In genomic region chr15:52790166-52790708, GRCh38 we compare ENCODE assay signal across 8 cellular contexts. TPM values are rescaled to one million over a fixed set of nuclear protein-coding genes. Genes with fewer than 3 reads are reported as not detected.
A peak's percentile ranks its signal among the peaks of the same experiment; 100 is the strongest.
DNase-seq lines count a peak whose midpoint lies in the region; ATAC-seq and TF ChIP-seq lines count a peak whose summit lies in the region.

ONECUT1 (minus strand) TSS chr15:52790336; CDS start chr15:52789884, 452 bp downstream.

- H3K9me3 ChIP-seq in mucosa of rectum (ENCODE audit: control insufficient read depth in 2 of 2, low read length in 2 of 2) = no peaks in the 10 kb centered on the region

- H3K36me3 ChIP-seq in mucosa of rectum (ENCODE audit: control insufficient read depth in 2 of 2, insufficient read depth in 2 of 2, low read length in 2 of 2) = no peaks in the 10 kb centered on the region

- peaks cover 75% of the 10 kb centered on the region for H3K27me3 Mint-ChIP-seq in activated CD4-positive, alpha-beta T cell treated with anti-CD3 and anti-CD28 coated beads for 36 hours
- H3K27me3 Mint-ChIP-seq in endothelial cell (ENCODE audit: unreplicated experiment) = peaks cover 38% of the 10 kb centered on the region

- intact Hi-C loops in Right ventricle myocardium inferior (cut with DNase I) = no loop called here
- intact Hi-C loops in cardiac septum (cut with DNase I) = no loop called here
- intact Hi-C loops in activated CD4-positive, alpha-beta T cell treated with anti-CD3 and anti-CD28 coated beads for 36 hours (cut with DNase I, micrococcal nuclease) = loop anchor here in 1 of 2 experiments (2.0 kb wide), 1 partner anchor 15 kb away; no protein-coding TSS in a partner anchor

- DNase-seq in Right ventricle myocardium inferior (ENCODE audit: missing footprints) (no peak), cardiac septum (ENCODE audit: low spot score) (no peak), NCI-H1930 (lab: John Stamatoyannopoulos, UW) (peak; percentile 29 to 68), endothelial cell (ENCODE audit: low spot score) (peak; percentile 78), substantia nigra (lab: John Stamatoyannopoulos, UW) (peak in 31 of 49 donors; percentile 10 to 70 (median 33))
- DNase-seq in activated CD4-positive, alpha-beta T cell treated with anti-CD3 and anti-CD28 coated beads for 36 hours = peak; percentile 74

- POLR2A ChIA-PET in activated CD4-positive, alpha-beta T cell treated with anti-CD3 and anti-CD28 coated beads for 36 hours (lab: Charles Lee) = no interaction called here

- H3K27ac ChIP-seq in mucosa of rectum (ENCODE audit: low read depth in 2 of 2, low read length in 2 of 2) (no peak within 1 kb of the TSS), substantia nigra (ENCODE audit: low read depth, low read length, poor library complexity, severe bottlenecking) (no peak within 1 kb of the TSS)

- H3K27ac Mint-ChIP-seq in activated CD4-positive, alpha-beta T cell treated with anti-CD3 and anti-CD28 coated beads for 36 hours = no peak within 1 kb of the TSS
- peak within 1 kb of the TSS; percentile 48 for H3K27ac Mint-ChIP-seq in endothelial cell (ENCODE audit: unreplicated experiment)

- H3K9ac ChIP-seq in mucosa of rectum (ENCODE audit: low read depth in 1 of 2, low read length in 2 of 2) = peak within 1 kb of the TSS in 1 of 2 donors; percentile 17

- H3K4me1 Mint-ChIP-seq in activated CD4-positive, alpha-beta T cell treated with anti-CD3 and anti-CD28 coated beads for 36 hours = peaks cover 15% of the 10 kb centered on the region
- H3K4me1 Mint-ChIP-seq in endothelial cell (ENCODE audit: unreplicated experiment) = peaks cover 23% of the 10 kb centered on the region

- peak within 1 kb of the TSS; percentile 56 for H3K4me3 Mint-ChIP-seq in activated CD4-positive, alpha-beta T cell treated with anti-CD3 and anti-CD28 coated beads for 36 hours
- peak within 1 kb of the TSS; percentile 89 for H3K4me3 Mint-ChIP-seq in endothelial cell (ENCODE audit: unreplicated experiment)

- ATAC-seq in Right ventricle myocardium inferior (peak; percentile 71), HG02759 (IDR thresholded peaks at IDR 0.05; ENCODE audit: unreplicated experiment) (peak; percentile 90)
- ATAC-seq in activated CD4-positive, alpha-beta T cell treated with anti-CD3 and anti-CD28 coated beads for 36 hours = peak; percentile 70

- peaks cover 7 to 12% of the 10 kb centered on the region in 2 donors for H3K4me1 ChIP-seq in mucosa of rectum (ENCODE audit: control insufficient read depth in 2 of 2, insufficient read depth in 2 of 2, low read length in 2 of 2)

- no peaks in the 10 kb centered on the region for H3K9me3 Mint-ChIP-seq in activated CD4-positive, alpha-beta T cell treated with anti-CD3 and anti-CD28 coated beads for 36 hours (ENCODE audit: low read depth)
- H3K9me3 Mint-ChIP-seq in endothelial cell (ENCODE audit: unreplicated experiment) = no peaks in the 10 kb centered on the region

- peaks cover 46 to 50% of the 10 kb centered on the region in 2 donors for H3K27me3 ChIP-seq in mucosa of rectum (ENCODE audit: control insufficient read depth in 2 of 2, insufficient read depth in 2 of 2, low read length in 2 of 2)

- H3K4me3 ChIP-seq in mucosa of rectum (ENCODE audit: low read length in 2 of 2) = peak within 1 kb of the TSS; percentile 65 to 69

- TF ChIP-seq CTCF in endothelial cell (IDR thresholded peaks at IDR 0.05; ENCODE audit: unreplicated experiment) = no peak

- H3K36me3 Mint-ChIP-seq in activated CD4-positive, alpha-beta T cell treated with anti-CD3 and anti-CD28 coated beads for 36 hours (ENCODE audit: low read depth) = no peaks in the 10 kb centered on the region
- no peaks in the 10 kb centered on the region for H3K36me3 Mint-ChIP-seq in endothelial cell (ENCODE audit: low read depth, unreplicated experiment)

- CTCF ChIA-PET in activated CD4-positive, alpha-beta T cell treated with anti-CD3 and anti-CD28 coated beads for 36 hours (lab: Charles Lee) = no interaction called here

RNA-seq across cellular contexts. Expression of gene ONECUT1, which starts in this region (rescaled TPM):
- total RNA-seq in Right ventricle myocardium inferior (not detected), cardiac septum (not detected), endothelial cell (ENCODE audit: unreplicated experiment) (0.69 TPM)
- not detected for total RNA-seq in activated CD4-positive, alpha-beta T cell treated with anti-CD3 and anti-CD28 coated beads for 36 hours

Comparison
In these comparisons a context has a peak if more than half of its experiments do, and no peak if none do; other contexts are left out.
1. Peak in ATAC-seq in Right ventricle myocardium inferior; RNA of the gene not detected or under 1 TPM.
2. Peak in DNase-seq and ATAC-seq in activated CD4-positive, alpha-beta T cell treated with anti-CD3 and anti-CD28 coated beads for 36 hours; RNA of the gene not detected or under 1 TPM.
3. Peak in DNase-seq in endothelial cell; RNA of the gene not detected or under 1 TPM.
4. DNase-seq: peak in NCI-H1930 (2 of 2) and substantia nigra (31 of 49); none in Right ventricle myocardium inferior (single experiment) and cardiac septum (single experiment).
5. Peak in every context shown above with its lines, with median percentiles within 50 percentile points of each other: ATAC-seq.